Comparison of ENCODE assay signal across 16 cellular contexts in genomic region chr10:60704480-60704879, GRCh38.
DNase-seq lines count a peak whose midpoint lies in the region; ATAC-seq and TF ChIP-seq lines count a peak whose summit lies in the region.
"Had no signal": no experiment of that assay in that cellular context is flagged by ENCODE, and none has a peak within 500 bp of the region (broad histone marks: within the 10 kb centered on the region; RNA-seq: fewer than 3 reads in every experiment).

No MANE protein-coding gene starts in this region.

- TF ChIP-seq CTCF in fibroblast of villous mesenchyme (IDR thresholded peaks at IDR 0.05; ENCODE audit: insufficient read depth, low read depth, low read length) (no peak), suprapubic skin (IDR thresholded peaks at IDR 0.05) (no peak), CD14-positive monocyte (IDR thresholded peaks at IDR 0.05) (no peak)

- no peaks in the 10 kb centered on the region for H3K36me3 Mint-ChIP-seq in CD14-positive monocyte
- no peaks in the 10 kb centered on the region for H3K36me3 Mint-ChIP-seq in natural killer cell treated with Interleukin-12 subunit alpha and Interleukin-12 subunit beta and Interleukin-15 and Interleukin-18, amount 100 ng/mL, for 72 hours
- H3K36me3 Mint-ChIP-seq: activated CD4-positive, alpha-beta memory T cell treated with anti-CD3 and anti-CD28 coated beads for 36 hours had no signal

- no peaks in the 10 kb centered on the region for H3K36me3 ChIP-seq in suprapubic skin
- H3K36me3 ChIP-seq: esophagus muscularis mucosa, right atrium auricular region had no signal

- no peaks in the 10 kb centered on the region for H3K4me1 ChIP-seq in suprapubic skin
- H3K4me1 ChIP-seq: esophagus muscularis mucosa, right atrium auricular region had no signal

- no peak for ATAC-seq in natural killer cell treated with Interleukin-12 subunit alpha and Interleukin-12 subunit beta and Interleukin-15 and Interleukin-18, amount 100 ng/mL, for 72 hours
- ATAC-seq: left ventricle myocardium superior, SK-N-SH treated with all-trans-retinoic acid at 6 μM for 48 hours had no signal

- intact Hi-C loops in CD14-positive monocyte (cut with micrococcal nuclease), result no loop called here

- 55% methylated on average over 3 of the region's 3 CpGs for WGBS in suprapubic skin

- H3K9me3 Mint-ChIP-seq in CD14-positive monocyte, result peaks cover 0 to 6% (median 2%) of the 10 kb centered on the region in 7 donors
- peaks cover 3% of the 10 kb centered on the region for H3K9me3 Mint-ChIP-seq in natural killer cell treated with Interleukin-12 subunit alpha and Interleukin-12 subunit beta and Interleukin-15 and Interleukin-18, amount 100 ng/mL, for 72 hours
- H3K9me3 Mint-ChIP-seq: activated CD4-positive, alpha-beta memory T cell treated with anti-CD3 and anti-CD28 coated beads for 36 hours had no signal

- no peak overlapping the region for H3K4me3 ChIP-seq in fibroblast of villous mesenchyme (ENCODE audit: low read depth, low read length)
- H3K4me3 ChIP-seq in suprapubic skin, result no peak overlapping the region
- H3K4me3 ChIP-seq: esophagus muscularis mucosa, right atrium auricular region had no signal

- H3K27ac ChIP-seq in suprapubic skin, result no peak overlapping the region
- H3K27ac ChIP-seq: esophagus muscularis mucosa, HL-60, right atrium auricular region had no signal

- no peaks in the 10 kb centered on the region for H3K4me1 Mint-ChIP-seq in CD14-positive monocyte
- H3K4me1 Mint-ChIP-seq in natural killer cell treated with Interleukin-12 subunit alpha and Interleukin-12 subunit beta and Interleukin-15 and Interleukin-18, amount 100 ng/mL, for 72 hours (ENCODE audit: low read depth in 2 of 2), result peaks cover 6 to 10% of the 10 kb centered on the region in 2 donors

- no peak for TF ChIP-seq POLR2A in suprapubic skin (IDR thresholded peaks at IDR 0.05)

- no peak overlapping the region for H3K27ac Mint-ChIP-seq in CD14-positive monocyte
- no peak overlapping the region for H3K27ac Mint-ChIP-seq in natural killer cell treated with Interleukin-12 subunit alpha and Interleukin-12 subunit beta and Interleukin-15 and Interleukin-18, amount 100 ng/mL, for 72 hours

- H3K27me3 Mint-ChIP-seq in CD14-positive monocyte (ENCODE audit: low read depth in 3 of 3), result peaks cover 0 to 1% (median 1%) of the 10 kb centered on the region in 3 donors
- H3K27me3 Mint-ChIP-seq in natural killer cell treated with Interleukin-12 subunit alpha and Interleukin-12 subunit beta and Interleukin-15 and Interleukin-18, amount 100 ng/mL, for 72 hours, result no peaks in the 10 kb centered on the region
- H3K27me3 Mint-ChIP-seq: activated CD4-positive, alpha-beta memory T cell treated with anti-CD3 and anti-CD28 coated beads for 36 hours had no signal

- no peak for TF ChIP-seq EP300 in suprapubic skin (IDR thresholded peaks at IDR 0.05)

- no peaks in the 10 kb centered on the region for H3K27me3 ChIP-seq in suprapubic skin
- H3K27me3 ChIP-seq: esophagus muscularis mucosa, right atrium auricular region had no signal

- peak; percentile 28 for DNase-seq in NCI-H2171 treated with DMSO at 0.1 percent for 48 hours (lab: John Stamatoyannopoulos, UW)
- DNase-seq in NCI-H2171 (lab: John Stamatoyannopoulos, UW), result no peak
- peak; percentile 16 for DNase-seq in NCI-H460 (ENCODE audit: extremely low read depth, low read depth)
- DNase-seq in fibroblast of villous mesenchyme (ENCODE audit: low read depth), result peak; percentile 3
- peak; percentile 0 for DNase-seq in pulmonary artery endothelial cell (ENCODE audit: low read depth, low spot score)
- DNase-seq in suprapubic skin (ENCODE audit: low spot score in 2 of 2), result no peak
- no peak for DNase-seq in CD14-positive monocyte (ENCODE audit: low spot score)
- DNase-seq in natural killer cell treated with Interleukin-12 subunit alpha and Interleukin-12 subunit beta and Interleukin-15 and Interleukin-18, amount 100 ng/mL, for 72 hours (ENCODE audit: low spot score), result no peak
- DNase-seq: activated CD4-positive, alpha-beta memory T cell treated with anti-CD3 and anti-CD28 coated beads for 36 hours; hippocampal formation; left ventricle myocardium superior; NCI-H2107 had no signal

- H3K9me3 ChIP-seq in suprapubic skin, result no peaks in the 10 kb centered on the region
- H3K9me3 ChIP-seq: esophagus muscularis mucosa, right atrium auricular region had no signal

- no peak overlapping the region for H3K4me3 Mint-ChIP-seq in CD14-positive monocyte
- H3K4me3 Mint-ChIP-seq in natural killer cell treated with Interleukin-12 subunit alpha and Interleukin-12 subunit beta and Interleukin-15 and Interleukin-18, amount 100 ng/mL, for 72 hours, result no peak overlapping the region
- H3K4me3 Mint-ChIP-seq: activated CD4-positive, alpha-beta memory T cell treated with anti-CD3 and anti-CD28 coated beads for 36 hours had no signal

Comparison
In these comparisons a context has a peak if more than half of its experiments do, and no peak if none do; other contexts are left out.
1. DNase-seq: peak in NCI-H2171 treated with DMSO at 0.1 percent for 48 hours (single experiment), NCI-H460 (single experiment), fibroblast of villous mesenchyme (single experiment) and pulmonary artery endothelial cell (single experiment); none in NCI-H2171 (single experiment), suprapubic skin (0 of 2), CD14-positive monocyte (single experiment) and natural killer cell treated with Interleukin-12 subunit alpha and Interleukin-12 subunit beta and Interleukin-15 and Interleukin-18, amount 100 ng/mL, for 72 hours (single experiment).